ENCODE assay signal across 8 cellular contexts in genomic region chr20:35207950-35208611, GRCh38. TPM values are rescaled to one million over a fixed set of nuclear protein-coding genes. Genes with fewer than 3 reads are reported as not detected.
DNase-seq lines count a peak whose midpoint lies in the region; ATAC-seq and TF ChIP-seq lines count a peak whose summit lies in the region.

No MANE protein-coding gene starts in this region.

- H3K9me3 ChIP-seq in vagina = no peaks in the 10 kb centered on the region

- peak; percentile 97 for ATAC-seq in left ventricle myocardium superior
- no peak for ATAC-seq in HG03378 (IDR thresholded peaks at IDR 0.05; ENCODE audit: unreplicated experiment)

- H3K4me3 ChIP-seq in rectal smooth muscle tissue (ENCODE audit: low read length) = peak overlapping the region; percentile 38
- peak overlapping the region in 1 of 2 donors; percentile 20 for H3K4me3 ChIP-seq in vagina

- H3K4me1 Mint-ChIP-seq in T-helper 2 cell treated with Interferon-gamma antibody and Interleukin-4, amounts not matched to agents 5 μg/mL and 100 μg/mL, for 36 hours (ENCODE audit: low read depth) = no peaks in the 10 kb centered on the region

- no peak overlapping the region for H3K27ac Mint-ChIP-seq in T-helper 2 cell treated with Interferon-gamma antibody and Interleukin-4, amounts not matched to agents 5 μg/mL and 100 μg/mL, for 36 hours

- H3K4me3 Mint-ChIP-seq in T-helper 2 cell treated with Interferon-gamma antibody and Interleukin-4, amounts not matched to agents 5 μg/mL and 100 μg/mL, for 36 hours = no peak overlapping the region

- no peaks in the 10 kb centered on the region for H3K36me3 ChIP-seq in rectal smooth muscle tissue (ENCODE audit: control insufficient read depth, insufficient read depth, low read length)
- H3K36me3 ChIP-seq in vagina = no peaks in the 10 kb centered on the region

- no peaks in the 10 kb centered on the region for H3K27me3 Mint-ChIP-seq in T-helper 2 cell treated with Interferon-gamma antibody and Interleukin-4, amounts not matched to agents 5 μg/mL and 100 μg/mL, for 36 hours (ENCODE audit: low read depth)

- H3K9ac ChIP-seq in rectal smooth muscle tissue (ENCODE audit: low read length) = no peak overlapping the region

- H3K27me3 ChIP-seq in rectal smooth muscle tissue (ENCODE audit: control insufficient read depth, insufficient read depth, low read length) (no peaks in the 10 kb centered on the region), vagina (no peaks in the 10 kb centered on the region)

- no peaks in the 10 kb centered on the region for H3K4me1 ChIP-seq in rectal smooth muscle tissue (ENCODE audit: control insufficient read depth, insufficient read depth, low read length)
- peaks cover 7% of the 10 kb centered on the region for H3K4me1 ChIP-seq in vagina

- DNase-seq in GM03348 (ENCODE audit: low spot score) (peak; percentile 82), NCI-H1436 (lab: John Stamatoyannopoulos, UW) (peak; percentile 73), anterior cingulate cortex (lab: John Stamatoyannopoulos, UW) (peak in 49 of 58 donors; percentile 2 to 81 (median 39)), left ventricle myocardium superior (peak; percentile 73), vagina (ENCODE audit: extremely low spot score in 2 of 2) (no peak)
- DNase-seq in T-helper 2 cell treated with Interferon-gamma antibody and Interleukin-4, amounts not matched to agents 5 μg/mL and 100 μg/mL, for 36 hours (ENCODE audit: low spot score) = peak; percentile 61

- no peak for TF ChIP-seq POLR2A in vagina (IDR thresholded peaks at IDR 0.05)

- H3K27ac ChIP-seq in rectal smooth muscle tissue (ENCODE audit: low read depth, low read length) = peak overlapping the region; percentile 64
- H3K27ac ChIP-seq in vagina = peak overlapping the region; percentile 58

- peak; percentile 78 to 88 (median 81) for TF ChIP-seq CTCF in vagina (IDR thresholded peaks at IDR 0.05)

- no peaks in the 10 kb centered on the region for H3K36me3 Mint-ChIP-seq in T-helper 2 cell treated with Interferon-gamma antibody and Interleukin-4, amounts not matched to agents 5 μg/mL and 100 μg/mL, for 36 hours (ENCODE audit: low read depth)

- intact Hi-C loops in left ventricle myocardium superior (cut with micrococcal nuclease) (loop anchor here (2.0 kb wide), 1 partner anchor 63 kb away; no protein-coding TSS in a partner anchor), vagina (cut with DNase I) (loop anchor here (5.0 kb wide), 1 partner anchor 61 kb away; the partner anchor contains the start of gene EDEM2)

- H3K9me3 Mint-ChIP-seq in T-helper 2 cell treated with Interferon-gamma antibody and Interleukin-4, amounts not matched to agents 5 μg/mL and 100 μg/mL, for 36 hours = no peaks in the 10 kb centered on the region

RNA-seq across cellular contexts. Expression of gene MMP24, which starts 18.4 kb away (rescaled TPM):
- total RNA-seq in left ventricle myocardium superior (0.45 TPM), vagina (0.98 TPM)

RNA-seq across cellular contexts. Expression of gene PROCR, which starts 36.2 kb away (rescaled TPM):
- total RNA-seq in left ventricle myocardium superior (9.5 TPM), vagina (104 TPM)

Comparison
In these comparisons a context has a peak if more than half of its experiments do, and no peak if none do; other contexts are left out.
1. DNase-seq: peak in GM03348 (single experiment), NCI-H1436 (single experiment), T-helper 2 cell treated with Interferon-gamma antibody and Interleukin-4, amounts not matched to agents 5 μg/mL and 100 μg/mL, for 36 hours (single experiment), anterior cingulate cortex (49 of 58) and left ventricle myocardium superior (single experiment); none in vagina (0 of 2).